13 cellular contexts compared by ENCODE assay signal in the genomic region with DNA sequence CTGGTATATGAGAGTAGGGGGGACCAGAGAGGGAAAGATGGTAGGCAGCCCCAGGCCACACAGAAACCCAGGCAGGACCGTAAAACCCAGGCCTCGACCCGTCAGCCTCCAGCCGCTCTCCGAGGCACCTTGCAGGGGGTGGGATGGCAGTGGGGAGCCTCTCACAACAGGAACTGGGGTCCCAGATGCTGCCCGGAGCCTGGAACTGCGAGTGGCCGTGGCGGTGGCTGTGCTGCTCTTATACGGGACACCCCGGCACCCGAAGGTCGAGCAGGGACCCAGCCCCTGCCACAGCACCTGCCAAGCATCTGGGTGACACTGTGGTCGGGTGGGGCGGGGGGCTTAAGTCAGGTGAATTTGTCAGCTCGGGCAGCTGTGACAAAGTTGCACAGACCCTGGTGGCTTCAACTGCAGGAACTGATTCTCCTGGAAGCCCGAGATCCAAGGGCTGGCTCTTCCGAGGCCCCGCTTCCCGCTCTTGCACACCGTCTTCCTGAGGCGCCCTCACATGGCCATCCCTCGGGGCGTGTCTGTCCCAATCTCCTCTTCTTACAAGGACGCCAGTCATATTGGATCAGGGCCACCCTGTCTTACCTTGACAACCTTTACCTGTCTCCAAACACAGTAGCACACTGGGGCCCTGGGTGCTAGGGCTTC. TPM values are rescaled to one million over a fixed set of nuclear protein-coding genes. Genes with fewer than 3 reads are reported as not detected.
DNase-seq lines count a peak whose midpoint lies in the region; ATAC-seq, FAIRE-seq and TF ChIP-seq lines count a peak whose summit lies in the region.
"Had no signal": no experiment of that assay in that cellular context is flagged by ENCODE, and none has a peak within 500 bp of the region (broad histone marks: within the 10 kb centered on the region; RNA-seq: fewer than 3 reads in every experiment).

No MANE protein-coding gene starts in this region.

- H4K20me1 ChIP-seq in BLaER1 (no peaks in the 10 kb centered on the region; the same call in 1 of the 2 replicates), osteoblast (ENCODE audit: insufficient read depth, low read length) (no peaks in the 10 kb centered on the region)

- no peak overlapping the region for H2AFZ ChIP-seq in osteoblast (ENCODE audit: low read length)

- intact Hi-C loops in esophagus muscularis mucosa (cut with DNase I), result no loop called here

- TF ChIP-seq EP300 in esophagus muscularis mucosa (IDR thresholded peaks at IDR 0.05), result no peak

- 65% methylated on average over 12 of the region's 25 CpGs for WGBS in esophagus muscularis mucosa

- H3K9me3 ChIP-seq in BLaER1, result no peaks in the 10 kb centered on the region
- no peaks in the 10 kb centered on the region for H3K9me3 ChIP-seq in esophagus muscularis mucosa
- no peaks in the 10 kb centered on the region for H3K9me3 ChIP-seq in osteoblast (ENCODE audit: low read depth, low read length)

- no peak overlapping the region for H3K4me3 ChIP-seq in BLaER1
- H3K4me3 ChIP-seq in LNCaP clone FGC (ENCODE audit: low read depth, low read length), result no peak overlapping the region
- no peak overlapping the region for H3K4me3 ChIP-seq in esophagus muscularis mucosa
- H3K4me3 ChIP-seq in osteoblast (ENCODE audit: insufficient read depth, low read length), result no peak overlapping the region

- H3K79me2 ChIP-seq in osteoblast (ENCODE audit: insufficient read depth, low read length), result no peaks in the 10 kb centered on the region

- peaks cover 66% of the 10 kb centered on the region for H3K4me1 ChIP-seq in BLaER1
- H3K4me1 ChIP-seq in esophagus muscularis mucosa, result peaks cover 20 to 29% (median 26%) of the 10 kb centered on the region in 4 donors
- peaks cover 14% of the 10 kb centered on the region for H3K4me1 ChIP-seq in osteoblast (ENCODE audit: insufficient read depth, low read length)

- H3K27ac ChIP-seq in BLaER1 (peak overlapping the region; percentile 51), esophagus muscularis mucosa (replicated peaks in 1 of 4) (peak overlapping the region in 3 of 4 donors; percentile 34 to 60 (median 43)), osteoblast (ENCODE audit: low read depth, low read length) (peak overlapping the region; percentile 17)

- TF ChIP-seq CTCF in LNCaP clone FGC (IDR thresholded peaks at IDR 0.05; ENCODE audit: control insufficient read depth, extremely low read depth, insufficient read depth) (peak; percentile 15; the same call in 1 of the 2 replicates), esophagus muscularis mucosa (IDR thresholded peaks at IDR 0.05) (peak in 2 of 3 experiments; percentile 20 to 26), osteoblast (IDR thresholded peaks at IDR 0.05; ENCODE audit: extremely low read depth, low read depth, low read length) (no peak)

- FAIRE-seq in urothelium cell line (lab: Jason Lieb, UNC), result no peak

- no peaks in the 10 kb centered on the region for H3K27me3 ChIP-seq in BLaER1
- no peaks in the 10 kb centered on the region for H3K27me3 ChIP-seq in esophagus muscularis mucosa
- peaks cover 3% of the 10 kb centered on the region for H3K27me3 ChIP-seq in osteoblast (ENCODE audit: insufficient read depth, low read length)

- peak; percentile 71 for DNase-seq in LNCaP clone FGC (ENCODE audit: low read depth)
- DNase-seq in esophagus muscularis mucosa (ENCODE audit: extremely low spot score), result no peak
- DNase-seq in osteoblast (ENCODE audit: insufficient read length, low spot score, missing footprints), result no peak
- DNase-seq in germinal center (ENCODE audit: low spot score), result no peak
- no peak for DNase-seq in urothelium cell line (ENCODE audit: low spot score)
- DNase-seq in kidney glomerular epithelial cell (lab: John Stamatoyannopoulos, UW), result no peak
- DNase-seq: activated CD8-positive, alpha-beta T cell treated with anti-CD3 and anti-CD28 coated beads for 36 hours; effector CD4-positive, alpha-beta T cell; NCI-H774; stimulated activated CD4-positive, alpha-beta T cell treated with anti-CD3 and anti-CD28 coated beads, Interleukin-2, amount 100 ng/mL, for 48 hours had no signal

- H3K9ac ChIP-seq in BLaER1, result peak overlapping the region; percentile 50; the same call in 1 of the 2 replicates

- peak overlapping the region; percentile 91 for H3K4me2 ChIP-seq in BLaER1
- H3K4me2 ChIP-seq in osteoblast (ENCODE audit: insufficient read depth, low read length), result no peak overlapping the region

- TF ChIP-seq POLR2A in esophagus muscularis mucosa (IDR thresholded peaks at IDR 0.05; ENCODE audit: low read depth), result no peak

- H3K36me3 ChIP-seq in BLaER1, result no peaks in the 10 kb centered on the region
- H3K36me3 ChIP-seq in esophagus muscularis mucosa, result no peaks in the 10 kb centered on the region
- H3K36me3 ChIP-seq in osteoblast (ENCODE audit: insufficient read depth, low read length), result no peaks in the 10 kb centered on the region

- no peak for ATAC-seq in HG02938 (IDR thresholded peaks at IDR 0.05; ENCODE audit: unreplicated experiment)

RNA-seq across cellular contexts. Expression of a gene that starts 47.6 kb away (rescaled TPM):
- 100 to 1,000 TPM in 1 of 4 donors, 10 to 100 TPM in 3; 33.2 to 134 (median 78.7) TPM for total RNA-seq in esophagus muscularis mucosa
- total RNA-seq in osteoblast, result 3.3 and 6.2 TPM in 2 replicates
- total RNA-seq: CD4-positive, alpha-beta memory T cell had no signal
